Comparison of ENCODE assay signal across 22 cellular contexts in genomic region chr4:8866828-8867623, GRCh38.
"Had no signal": no experiment of that assay in that cellular context is flagged by ENCODE, and none has a peak within 500 bp of the region (broad histone marks: within the 10 kb centered on the region; RNA-seq: fewer than 3 reads in every experiment).

No MANE protein-coding gene starts in this region.

- H3K27me3 ChIP-seq: vagina had no signal

- H3K4me3 ChIP-seq: adrenal gland, ascending aorta, lung, sigmoid colon, smooth muscle cell, transverse colon, vagina had no signal

- H3K36me3 ChIP-seq: adrenal gland, ascending aorta, brain microvascular endothelial cell, esophagus muscularis mucosa, sigmoid colon, transverse colon, vagina had no signal

- H3K4me1 ChIP-seq: adrenal gland, ascending aorta had no signal

- H3K4me2 ChIP-seq: smooth muscle cell had no signal

- DNase-seq: activated CD4-positive, alpha-beta T cell treated with anti-CD3 and anti-CD28 coated beads for 36 hours; activated CD4-positive, alpha-beta T cell treated with anti-CD3 and anti-CD28 coated beads, Interleukin-2, amount 50 U/mL, for 4 hours; activated CD8-positive, alpha-beta memory T cell treated with anti-CD3 and anti-CD28 coated beads for 24 hours; activated CD8-positive, alpha-beta memory T cell treated with anti-CD3 and anti-CD28 coated beads, Interleukin-2, amount 50 U/mL, for 4 hours; activated naive CD4-positive, alpha-beta T cell; activated T-cell treated with anti-CD3 and anti-CD28 coated beads, Interleukin-2, amount 50 U/mL, for 4 hours; adrenal gland; brain microvascular endothelial cell; effector memory CD4-positive, alpha-beta T cell; kidney; natural killer cell; nucleus accumbens; sigmoid colon; stimulated activated CD4-positive, alpha-beta T cell treated with anti-CD3 and anti-CD28 coated beads, Interleukin-15, amount 100 ng/mL, for 24 hours; stimulated activated CD8-positive, alpha-beta memory T cell treated with anti-CD3 and anti-CD28 coated beads, Interleukin-4, amount 100 ng/mL, for 48 hours; stimulated activated naive B cell treated with anti-CD40 and anti-IgM and Interleukin-4, amounts not matched to agents 10 μg/mL and 1 μg/mL and 100 μg/mL, for 72 hours; transverse colon had no signal

- H3K9me3 ChIP-seq: adrenal gland, ascending aorta, esophagus muscularis mucosa, sigmoid colon, transverse colon, vagina had no signal

- H3K27ac ChIP-seq: adrenal gland, ascending aorta, brain microvascular endothelial cell, esophagus muscularis mucosa, sigmoid colon, transverse colon, vagina had no signal
